8 cellular contexts compared by ENCODE assay signal in the genomic region with DNA sequence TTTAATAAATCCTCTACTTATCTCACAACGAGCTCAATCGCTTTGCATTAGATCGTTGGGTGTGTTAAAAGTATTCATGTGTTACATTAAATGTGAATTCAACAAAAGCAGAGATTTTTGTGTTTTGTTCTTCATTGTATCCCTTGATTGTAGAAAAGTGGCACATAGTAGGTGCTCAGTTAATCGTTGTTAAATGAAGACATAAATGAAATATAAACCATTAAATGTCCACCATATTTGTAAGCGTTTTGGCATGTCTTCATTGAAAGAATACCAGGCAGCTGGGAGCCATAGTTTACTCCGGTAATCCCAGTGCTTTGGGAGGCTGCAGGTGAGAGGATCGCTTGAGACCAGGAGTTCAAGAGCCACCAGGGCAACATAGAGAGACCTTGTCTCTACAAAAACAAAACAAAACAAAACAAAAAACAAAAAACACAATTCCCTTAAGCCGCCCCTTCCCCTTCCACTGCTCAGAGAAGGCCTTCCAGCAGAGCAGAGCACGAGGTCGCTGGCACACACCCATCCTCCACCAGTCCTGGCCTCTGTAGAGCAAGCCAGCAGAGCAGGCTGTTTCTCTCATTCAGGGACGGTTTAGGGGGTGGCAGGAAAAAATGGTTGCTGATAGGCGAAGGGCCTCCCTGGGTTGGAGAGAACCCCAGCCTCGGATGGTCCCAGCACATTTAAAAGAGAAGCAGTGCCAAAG. TPM values are rescaled to one million over a fixed set of nuclear protein-coding genes. Genes with fewer than 3 reads are reported as not detected.
DNase-seq lines count a peak whose midpoint lies in the region; ATAC-seq and TF ChIP-seq lines count a peak whose summit lies in the region.

No MANE protein-coding gene starts in this region.

- H3K4me1 Mint-ChIP-seq in activated naive CD8-positive, alpha-beta T cell treated with anti-CD3 and anti-CD28 coated beads, Interleukin-2, amount 10 ng/mL, durations not matched to agents 7 days and 5 days = peaks cover 27% of the 10 kb centered on the region
- peaks cover 44% of the 10 kb centered on the region for H3K4me1 Mint-ChIP-seq in stimulated activated effector memory CD8-positive, alpha-beta T cell treated with anti-CD3 and anti-CD28 coated beads, Interleukin-12 subunit alpha, Interleukin-12 subunit beta, amount 100 ng/mL, for 72 hours

- H3K4me3 ChIP-seq in HEK293 (ENCODE audit: low read depth, low read length) = peak overlapping the region; percentile 65; the same call in 1 of the 2 replicates
- H3K4me3 ChIP-seq in NB4 (ENCODE audit: low read depth, low read length) = peak overlapping the region; percentile 27
- H3K4me3 ChIP-seq in iPS-18c (ENCODE audit: insufficient read depth, low read depth, low read length) = peak overlapping the region; percentile 85; the same call in 1 of the 2 replicates

- DNase-seq in DMS 273 (lab: John Stamatoyannopoulos, UW; ENCODE audit: unreplicated experiment) = peak; percentile 70
- DNase-seq in DMS 273 treated with DMSO at 0.1 percent for 48 hours (lab: John Stamatoyannopoulos, UW) = no peak
- peak; percentile 58 for DNase-seq in NB4 (ENCODE audit: low read depth)
- no peak for DNase-seq in activated naive CD8-positive, alpha-beta T cell treated with anti-CD3 and anti-CD28 coated beads, Interleukin-2, amount 10 ng/mL, durations not matched to agents 7 days and 5 days
- DNase-seq in stimulated activated effector memory CD8-positive, alpha-beta T cell treated with anti-CD3 and anti-CD28 coated beads, Interleukin-12 subunit alpha, Interleukin-12 subunit beta, amount 100 ng/mL, for 72 hours (ENCODE audit: low spot score in 2 of 2) = peak in 1 of 2 donors; percentile 52
- no peak for DNase-seq in iPS-NIHi7 (ENCODE audit: extremely low spot score)

- H3K27ac Mint-ChIP-seq in activated naive CD8-positive, alpha-beta T cell treated with anti-CD3 and anti-CD28 coated beads, Interleukin-2, amount 10 ng/mL, durations not matched to agents 7 days and 5 days = peak overlapping the region; percentile 82
- H3K27ac Mint-ChIP-seq in stimulated activated effector memory CD8-positive, alpha-beta T cell treated with anti-CD3 and anti-CD28 coated beads, Interleukin-12 subunit alpha, Interleukin-12 subunit beta, amount 100 ng/mL, for 72 hours = peak overlapping the region; percentile 97

- TF ChIP-seq CTCF in HEK293 (tag by site-specific recombination; IDR thresholded peaks at IDR 0.05) (no peak), NB4 (IDR thresholded peaks at IDR 0.05; ENCODE audit: low read depth, low read length) (no peak)

- TF ChIP-seq POLR2A in NB4 (IDR thresholded peaks at IDR 0.05; ENCODE audit: extremely low read depth, insufficient read length) = no peak

- H3K36me3 ChIP-seq in HEK293 (ENCODE audit: control insufficient read depth in 2 of 2, insufficient read depth in 1 of 2, low read length in 2 of 2) = no peaks in the 10 kb centered on the region

- no peak overlapping the region; the same call in 1 of the 2 replicates for H3K27ac ChIP-seq in HEK293 (ENCODE audit: extremely low read depth, low read depth, low read length)

- H3K27me3 Mint-ChIP-seq in activated naive CD8-positive, alpha-beta T cell treated with anti-CD3 and anti-CD28 coated beads, Interleukin-2, amount 10 ng/mL, durations not matched to agents 7 days and 5 days = no peaks in the 10 kb centered on the region

- no peaks in the 10 kb centered on the region for H3K9me3 Mint-ChIP-seq in activated naive CD8-positive, alpha-beta T cell treated with anti-CD3 and anti-CD28 coated beads, Interleukin-2, amount 10 ng/mL, durations not matched to agents 7 days and 5 days
- no peaks in the 10 kb centered on the region for H3K9me3 Mint-ChIP-seq in stimulated activated effector memory CD8-positive, alpha-beta T cell treated with anti-CD3 and anti-CD28 coated beads, Interleukin-12 subunit alpha, Interleukin-12 subunit beta, amount 100 ng/mL, for 72 hours

- H3K4me3 Mint-ChIP-seq in activated naive CD8-positive, alpha-beta T cell treated with anti-CD3 and anti-CD28 coated beads, Interleukin-2, amount 10 ng/mL, durations not matched to agents 7 days and 5 days = peak overlapping the region; percentile 84
- peak overlapping the region; percentile 93 for H3K4me3 Mint-ChIP-seq in stimulated activated effector memory CD8-positive, alpha-beta T cell treated with anti-CD3 and anti-CD28 coated beads, Interleukin-12 subunit alpha, Interleukin-12 subunit beta, amount 100 ng/mL, for 72 hours

- H3K4me1 ChIP-seq in HEK293 (ENCODE audit: control insufficient read depth, insufficient read depth, low read length) = no peaks in the 10 kb centered on the region

- CTCF ChIA-PET in HEK293 (lab: Yijun Ruan, JAX) = interaction anchor here (0.5 to 2.0 kb wide), 18 partner anchors 39 to 1048 kb away, joined by 3 to 12 read pairs (median 4); no protein-coding TSS in a partner anchor

- POLR2A ChIA-PET in HEK293 (lab: Yijun Ruan, JAX) = interaction anchor here (0.8 to 1.2 kb wide), 5 partner anchors 45 to 228 kb away, joined by 4 to 7 read pairs (median 4); no protein-coding TSS in a partner anchor
- POLR2A ChIA-PET in activated naive CD8-positive, alpha-beta T cell treated with anti-CD3 and anti-CD28 coated beads, Interleukin-2, amount 10 ng/mL, durations not matched to agents 7 days and 5 days (lab: Charles Lee) = interaction anchor here (0.6 to 1.6 kb wide), 6 partner anchors 14 to 229 kb away, joined by 3 to 12 read pairs (median 4); no protein-coding TSS in a partner anchor

- no peaks in the 10 kb centered on the region for H3K9me3 ChIP-seq in HEK293 (ENCODE audit: control insufficient read depth, insufficient read depth, low read depth, low read length)
- no peaks in the 10 kb centered on the region for H3K9me3 ChIP-seq in iPS-18c (ENCODE audit: control insufficient read depth, insufficient read depth, low read length)

- ATAC-seq in activated naive CD8-positive, alpha-beta T cell treated with anti-CD3 and anti-CD28 coated beads, Interleukin-2, amount 10 ng/mL, durations not matched to agents 7 days and 5 days (ENCODE audit: low read depth) = peak; percentile 57
- peak; percentile 72 for ATAC-seq in stimulated activated effector memory CD8-positive, alpha-beta T cell treated with anti-CD3 and anti-CD28 coated beads, Interleukin-12 subunit alpha, Interleukin-12 subunit beta, amount 100 ng/mL, for 72 hours

- peaks cover 4% of the 10 kb centered on the region for H3K36me3 Mint-ChIP-seq in activated naive CD8-positive, alpha-beta T cell treated with anti-CD3 and anti-CD28 coated beads, Interleukin-2, amount 10 ng/mL, durations not matched to agents 7 days and 5 days
- peaks cover 5% of the 10 kb centered on the region for H3K36me3 Mint-ChIP-seq in stimulated activated effector memory CD8-positive, alpha-beta T cell treated with anti-CD3 and anti-CD28 coated beads, Interleukin-12 subunit alpha, Interleukin-12 subunit beta, amount 100 ng/mL, for 72 hours

TF ChIP-seq in HEK293, 187 proteins besides CTCF, POLR2A, EP300 and RAD21:
- TF ChIP-seq EGR2 (tag by site-specific recombination; IDR thresholded peaks at IDR 0.05; ENCODE audit: low read depth) = no peak
- no peak for TF ChIP-seq ZNF473 (tag by site-specific recombination; IDR thresholded peaks at IDR 0.05)
- TF ChIP-seq ZNF394 (tag by site-specific recombination; IDR thresholded peaks at IDR 0.05; ENCODE audit: borderline replicate concordance) = no peak
- no peak for TF ChIP-seq SCRT1 (tag by site-specific recombination; IDR thresholded peaks at IDR 0.05; ENCODE audit: borderline replicate concordance)
- TF ChIP-seq ZFP69B (tag by site-specific recombination; IDR thresholded peaks at IDR 0.05) = no peak
- TF ChIP-seq, protein P1, sequence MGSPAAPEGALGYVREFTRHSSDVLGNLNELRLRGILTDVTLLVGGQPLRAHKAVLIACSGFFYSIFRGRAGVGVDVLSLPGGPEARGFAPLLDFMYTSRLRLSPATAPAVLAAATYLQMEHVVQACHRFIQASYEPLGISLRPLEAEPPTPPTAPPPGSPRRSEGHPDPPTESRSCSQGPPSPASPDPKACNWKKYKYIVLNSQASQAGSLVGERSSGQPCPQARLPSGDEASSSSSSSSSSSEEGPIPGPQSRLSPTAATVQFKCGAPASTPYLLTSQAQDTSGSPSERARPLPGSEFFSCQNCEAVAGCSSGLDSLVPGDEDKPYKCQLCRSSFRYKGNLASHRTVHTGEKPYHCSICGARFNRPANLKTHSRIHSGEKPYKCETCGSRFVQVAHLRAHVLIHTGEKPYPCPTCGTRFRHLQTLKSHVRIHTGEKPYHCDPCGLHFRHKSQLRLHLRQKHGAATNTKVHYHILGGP (tag by site-specific recombination; IDR thresholded peaks at IDR 0.05) = no peak
- TF ChIP-seq ZNF664 (tag by site-specific recombination; IDR thresholded peaks at IDR 0.05) = peak; percentile 92

RNA-seq across cellular contexts. Expression of a gene that starts 0.7 kb away (rescaled TPM):
- 10 to 100 TPM; 30.2 to 37.9 TPM for total RNA-seq in activated naive CD8-positive, alpha-beta T cell treated with anti-CD3 and anti-CD28 coated beads, Interleukin-2, amount 10 ng/mL, durations not matched to agents 7 days and 5 days

RNA-seq across cellular contexts. Expression of a gene that starts 1.4 kb away (rescaled TPM):
- total RNA-seq in activated naive CD8-positive, alpha-beta T cell treated with anti-CD3 and anti-CD28 coated beads, Interleukin-2, amount 10 ng/mL, durations not matched to agents 7 days and 5 days = under 1 TPM; 0.17 to 0.42 TPM

Comparison
In these comparisons a context has a peak if more than half of its experiments do, and no peak if none do; other contexts are left out.
1. DNase-seq: peak in DMS 273 (single experiment) and NB4 (single experiment); none in DMS 273 treated with DMSO at 0.1 percent for 48 hours (single experiment), activated naive CD8-positive, alpha-beta T cell treated with anti-CD3 and anti-CD28 coated beads, Interleukin-2, amount 10 ng/mL, durations not matched to agents 7 days and 5 days (single experiment) and iPS-NIHi7 (single experiment).
2. H3K4me3 ChIP-seq: peak in every context shown above with its lines; median percentile 85 in iPS-18c; 65 in HEK293; 27 in NB4.